In the genomic region with DNA sequence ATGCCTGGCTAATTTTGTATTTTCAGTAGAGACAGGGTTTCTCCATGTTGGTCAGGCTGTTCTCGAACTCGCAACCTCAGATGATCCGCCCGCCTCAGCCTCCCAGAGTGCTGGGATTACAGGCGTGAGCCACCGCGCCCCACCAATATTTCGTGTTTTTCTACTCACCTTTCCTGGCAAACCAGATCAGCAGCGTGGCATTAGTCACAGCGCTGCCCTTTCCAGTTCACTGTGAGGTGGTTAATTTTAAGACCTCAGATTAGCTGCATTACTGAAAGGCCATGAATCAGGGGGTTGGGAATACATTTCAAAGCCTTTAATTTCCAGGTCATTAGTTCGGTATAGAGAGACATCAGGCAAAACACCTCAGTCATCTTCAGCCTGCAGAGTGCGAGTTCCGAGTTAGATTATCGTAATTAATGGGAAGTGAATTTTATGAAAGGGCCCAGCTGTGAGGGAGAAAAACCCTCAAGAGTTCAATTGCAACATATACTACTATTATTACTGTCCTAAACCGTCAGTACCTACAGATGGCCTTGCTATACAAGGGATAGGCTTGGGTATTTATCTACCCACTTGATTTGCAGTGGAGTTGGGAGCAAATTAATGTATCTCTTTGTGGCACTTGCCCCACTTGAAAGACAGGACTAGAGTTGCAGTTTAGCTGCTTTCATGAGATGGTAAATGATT, we compare ENCODE assay signal across 16 cellular contexts. TPM values are rescaled to one million over a fixed set of nuclear protein-coding genes. Genes with fewer than 3 reads are reported as not detected.
DNase-seq lines count a peak whose midpoint lies in the region; FAIRE-seq and TF ChIP-seq lines count a peak whose summit lies in the region.
"Had no signal": no experiment of that assay in that cellular context is flagged by ENCODE, and none has a peak within 500 bp of the region (broad histone marks: within the 10 kb centered on the region; RNA-seq: fewer than 3 reads in every experiment).

No MANE protein-coding gene starts in this region.

- H3K27ac ChIP-seq in WERI-Rb-1, result no peak overlapping the region
- H3K27ac ChIP-seq in mesenchymal stem cell (ENCODE audit: low read length, poor library complexity, severe bottlenecking), result no peak overlapping the region

- H3K27me3 ChIP-seq in WERI-Rb-1 (ENCODE audit: insufficient read depth, low read depth, severe bottlenecking), result no peaks in the 10 kb centered on the region
- no peaks in the 10 kb centered on the region for H3K27me3 ChIP-seq in mesenchymal stem cell (ENCODE audit: control insufficient read depth in 1 of 2, insufficient read depth in 1 of 2, low read length in 2 of 2)
- H3K27me3 ChIP-seq: breast epithelium, stomach had no signal

- H2BK5ac ChIP-seq in mesenchymal stem cell (ENCODE audit: low read depth, low read length, poor library complexity, severe bottlenecking), result no peak overlapping the region

- H3K18ac ChIP-seq in mesenchymal stem cell (ENCODE audit: low read depth in 1 of 2, low read length in 2 of 2), result no peak overlapping the region

- no peak overlapping the region for H2AFZ ChIP-seq in mesenchymal stem cell (ENCODE audit: low read depth, low read length)

- H3K4ac ChIP-seq in mesenchymal stem cell (ENCODE audit: low read depth in 1 of 2, low read length in 2 of 2), result no peak overlapping the region

- H3K4me2 ChIP-seq in mesenchymal stem cell (ENCODE audit: low read length, poor library complexity, severe bottlenecking), result no peak overlapping the region

- WGBS in mesenchymal stem cell, result 96% methylated on average over 11 of the region's 15 CpGs

- H4K91ac ChIP-seq in mesenchymal stem cell (ENCODE audit: low read length), result peak overlapping the region; percentile 56

- peaks cover 1% of the 10 kb centered on the region for H3K4me1 ChIP-seq in mesenchymal stem cell (ENCODE audit: control insufficient read depth, insufficient read depth, low read depth, low read length)

- CTCF ChIA-PET in HEK293T (lab: Yijun Ruan, JAX), result no interaction called here

- H3K79me1 ChIP-seq in mesenchymal stem cell (replicated peaks; ENCODE audit: low read length, poor library complexity, severe bottlenecking), result peaks cover 5% of the 10 kb centered on the region

- H3K14ac ChIP-seq in mesenchymal stem cell (ENCODE audit: low read length in 2 of 2), result no peak overlapping the region

- H3K9ac ChIP-seq in mesenchymal stem cell (ENCODE audit: low read length), result no peak overlapping the region

- H2BK15ac ChIP-seq in mesenchymal stem cell (ENCODE audit: low read depth, poor library complexity, severe bottlenecking), result no peak overlapping the region

- no peaks in the 10 kb centered on the region for H3K9me3 ChIP-seq in WERI-Rb-1 (ENCODE audit: severe bottlenecking)
- no peaks in the 10 kb centered on the region for H3K9me3 ChIP-seq in mesenchymal stem cell (ENCODE audit: control insufficient read depth, low read length)
- H3K9me3 ChIP-seq: breast epithelium, stomach had no signal

- no peak overlapping the region for H3K23ac ChIP-seq in mesenchymal stem cell (ENCODE audit: low read length in 2 of 2)

- POLR2A ChIA-PET in HEK293T (lab: Yijun Ruan, JAX), result no interaction called here

- H2AK5ac ChIP-seq in mesenchymal stem cell (ENCODE audit: low read length, severe bottlenecking), result no peak overlapping the region

- H3K36me3 ChIP-seq in WERI-Rb-1 (no peaks in the 10 kb centered on the region), mesenchymal stem cell (ENCODE audit: control insufficient read depth in 1 of 2, insufficient read depth in 2 of 2, low read depth in 1 of 2, low read length in 2 of 2) (no peaks in the 10 kb centered on the region)
- H3K36me3 ChIP-seq: breast epithelium, stomach had no signal

- FAIRE-seq in urothelium cell line (lab: Jason Lieb, UNC), result no peak
- FAIRE-seq: endothelial cell of umbilical vein had no signal

- TF ChIP-seq CTCF in WERI-Rb-1 (IDR thresholded peaks at IDR 0.05; ENCODE audit: low read depth, low read length), result no peak

- H2BK12ac ChIP-seq in mesenchymal stem cell (ENCODE audit: low read length in 2 of 2), result peak overlapping the region in 1 of 2 experiments; percentile 73

- H3K4me3 ChIP-seq in WERI-Rb-1 (ENCODE audit: low read depth, low read length), result no peak overlapping the region
- no peak overlapping the region for H3K4me3 ChIP-seq in mesenchymal stem cell (ENCODE audit: insufficient read depth in 1 of 2, low read depth in 1 of 2, low read length in 2 of 2)
- H3K4me3 ChIP-seq: lung had no signal

- no peak overlapping the region for H4K8ac ChIP-seq in mesenchymal stem cell (ENCODE audit: low read length)

- H2BK120ac ChIP-seq in mesenchymal stem cell (ENCODE audit: low read depth, low read length), result peak overlapping the region; percentile 3

- DNase-seq in CD1c-positive myeloid dendritic cell (ENCODE audit: extremely low spot score), result peak; percentile 78
- peak; percentile 41 to 50 for DNase-seq in Kasumi-1 (lab: John Stamatoyannopoulos, UW)
- DNase-seq in WERI-Rb-1, result peak; percentile 49
- no peak for DNase-seq in mesenchymal stem cell
- DNase-seq in HEK293T (ENCODE audit: extremely low spot score), result no peak
- DNase-seq in LoVo (ENCODE audit: low spot score), result no peak
- DNase-seq in urothelium cell line (ENCODE audit: low spot score), result no peak
- no peak for DNase-seq in ecto neural progenitor cell (ENCODE audit: low spot score)
- DNase-seq: activated T-cell treated with anti-CD3 and anti-CD28 coated beads, Interleukin-2, amount 50 U/mL, for 72 hours; hippocampal formation; Right ventricle myocardium superior; stimulated activated CD4-positive, alpha-beta T cell treated with anti-CD3 and anti-CD28 coated beads, Interleukin-4, amount 100 ng/mL, for 24 hours had no signal

TF ChIP-seq in HEK293T, 16 proteins besides CTCF, POLR2A, EP300 and RAD21:
- TF ChIP-seq ZNF384 (IDR thresholded peaks at IDR 0.05), result no peak
- no peak for TF ChIP-seq ELF4 (IDR thresholded peaks at IDR 0.05)
- no peak for TF ChIP-seq FOXM1 (IDR thresholded peaks at IDR 0.05; ENCODE audit: borderline replicate concordance)
- no peak for TF ChIP-seq SP1 (IDR thresholded peaks at IDR 0.05)
- TF ChIP-seq NFRKB (IDR thresholded peaks at IDR 0.05), result no peak
- no peak for TF ChIP-seq TARDBP (IDR thresholded peaks at IDR 0.05)

RNA-seq across cellular contexts. Expression of gene USP32, which starts 2.1 kb away (rescaled TPM):
- polyA plus RNA-seq in mesenchymal stem cell (2013, experiment 1 of 2), result 34.0 TPM
- polyA plus RNA-seq in mesenchymal stem cell (2013, experiment 2 of 2), result 35.1 TPM

RNA-seq across cellular contexts. Expression of gene CHCT1, which starts 28.3 kb away (rescaled TPM):
- 0.06 TPM for polyA plus RNA-seq in mesenchymal stem cell (2013, experiment 1 of 2)
- not detected for polyA plus RNA-seq in mesenchymal stem cell (2013, experiment 2 of 2)
- polyA plus RNA-seq: endothelial cell of umbilical vein, stomach had no signal

Comparison
In these comparisons a context has a peak if more than half of its experiments do, and no peak if none do; other contexts are left out.
1. DNase-seq: peak in CD1c-positive myeloid dendritic cell (single experiment), Kasumi-1 (2 of 2) and WERI-Rb-1 (single experiment); none in mesenchymal stem cell (single experiment), HEK293T (single experiment), LoVo (single experiment), urothelium cell line (single experiment) and ecto neural progenitor cell (single experiment).